Comparison of ENCODE assay signal across 8 cellular contexts in genomic region chr1:204685236-204686006, GRCh38. TPM values are rescaled to one million over a fixed set of nuclear protein-coding genes. Genes with fewer than 3 reads are reported as not detected.
A peak's percentile ranks its signal among the peaks of the same experiment; 100 is the strongest.
DNase-seq lines count a peak whose midpoint lies in the region; ATAC-seq and TF ChIP-seq lines count a peak whose summit lies in the region.

Gene LRRN2 (minus strand): TSS chr1:204685738. CDS start chr1:204619992, 65,746 bp downstream.

- no peak within 1 kb of the TSS for H3K27ac Mint-ChIP-seq in mesothelial cell of epicardium

- H3K36me3 ChIP-seq in BE2C = no peaks in the 10 kb centered on the region
- H3K36me3 ChIP-seq in Loucy (ENCODE audit: insufficient read depth, low read length) = no peaks in the 10 kb centered on the region
- H3K36me3 ChIP-seq in upper lobe of right lung = no peaks in the 10 kb centered on the region

- H3K27me3 Mint-ChIP-seq in mesothelial cell of epicardium (ENCODE audit: low read depth) = peaks cover 81% of the 10 kb centered on the region

- intact Hi-C loops in upper lobe of right lung (cut with DNase I) = no loop called here

- peak within 1 kb of the TSS; percentile 75 for H3K27ac ChIP-seq in cingulate gyrus (ENCODE audit: low read depth, low read length)
- H3K27ac ChIP-seq in upper lobe of right lung = no peak within 1 kb of the TSS

- TF ChIP-seq CTCF in BE2C (IDR thresholded peaks at IDR 0.05; ENCODE audit: low read depth, low read length) (no peak), Loucy (conservative IDR thresholded peaks at IDR 0.05; ENCODE audit: low read length) (no peak), mesothelial cell of epicardium (IDR thresholded peaks at IDR 0.05; ENCODE audit: unreplicated experiment) (no peak), upper lobe of right lung (IDR thresholded peaks at IDR 0.05) (no peak)

- DNase-seq in BE2C (peak; percentile 53), mesothelial cell of epicardium (ENCODE audit: low spot score in 2 of 2, unreplicated experiment in 2 of 2) (peak in 1 of 2 experiments; percentile 46), upper lobe of right lung (no peak), NOMO-1 treated with dmso at 0.1 percent for 144 hours (lab: John Stamatoyannopoulos, UW; ENCODE audit: unreplicated experiment) (no peak)

- H3F3A ChIP-seq in Loucy (ENCODE audit: low read depth) = no peaks in the 10 kb centered on the region

- no peaks in the 10 kb centered on the region for H4K20me1 ChIP-seq in Loucy (ENCODE audit: insufficient read depth, low read length, poor library complexity, severe bottlenecking)

- peaks cover 5% of the 10 kb centered on the region for H3K4me1 ChIP-seq in BE2C
- H3K4me1 ChIP-seq in Loucy (ENCODE audit: insufficient read depth, low read length, poor library complexity, severe bottlenecking) = peaks cover 17% of the 10 kb centered on the region
- peaks cover 10% of the 10 kb centered on the region for H3K4me1 ChIP-seq in upper lobe of right lung

- H3K79me2 ChIP-seq in Loucy (ENCODE audit: insufficient read depth, low read length) = peaks cover 3% of the 10 kb centered on the region; the same call in 1 of the 2 replicates

- peak within 1 kb of the TSS; percentile 77 for H3K4me3 Mint-ChIP-seq in mesothelial cell of epicardium

- no peaks in the 10 kb centered on the region for H3K9me2 ChIP-seq in Loucy (replicated peaks; ENCODE audit: low read depth, low read length)

- ATAC-seq in upper lobe of right lung (peak; percentile 34), GM21367 (IDR thresholded peaks at IDR 0.05; ENCODE audit: unreplicated experiment) (no peak), GM21786 (IDR thresholded peaks at IDR 0.05; ENCODE audit: unreplicated experiment) (no peak)

- peak within 1 kb of the TSS; percentile 71 for H3K4me2 ChIP-seq in Loucy (ENCODE audit: low read depth, low read length, poor library complexity, severe bottlenecking)

- peak within 1 kb of the TSS; percentile 71 for H2AFZ ChIP-seq in Loucy (ENCODE audit: low read length)

- no peaks in the 10 kb centered on the region for H3K9me3 Mint-ChIP-seq in mesothelial cell of epicardium

- peaks cover 11% of the 10 kb centered on the region for H3K4me1 Mint-ChIP-seq in mesothelial cell of epicardium

- no peaks in the 10 kb centered on the region for H3K9me3 ChIP-seq in BE2C
- no peaks in the 10 kb centered on the region for H3K9me3 ChIP-seq in Loucy (ENCODE audit: insufficient read depth, low read depth, low read length)
- no peaks in the 10 kb centered on the region for H3K9me3 ChIP-seq in upper lobe of right lung

- H3K9ac ChIP-seq in Loucy (ENCODE audit: low read depth, low read length, poor library complexity, severe bottlenecking) = peak within 1 kb of the TSS; percentile 67

- H3K27me3 ChIP-seq in BE2C (no peaks in the 10 kb centered on the region), Loucy (ENCODE audit: insufficient read depth, low read length, poor library complexity, severe bottlenecking) (peaks cover 9% of the 10 kb centered on the region), upper lobe of right lung (peaks cover 36% of the 10 kb centered on the region)

- no peaks in the 10 kb centered on the region for H3K36me3 Mint-ChIP-seq in mesothelial cell of epicardium

- H3K4me3 ChIP-seq in BE2C (ENCODE audit: low read depth, low read length) = peak within 1 kb of the TSS; percentile 80
- H3K4me3 ChIP-seq in Loucy (ENCODE audit: low read length, poor library complexity, severe bottlenecking) = peak within 1 kb of the TSS; percentile 73
- H3K4me3 ChIP-seq in upper lobe of right lung = peak within 1 kb of the TSS; percentile 47

RNA-seq across cellular contexts. Expression of gene LRRN2, which starts in this region (rescaled TPM):
- polyA plus RNA-seq in BE2C (2012; ENCODE audit: insufficient read depth, insufficient read length, low read depth) = 31.0 TPM
- total RNA-seq in mesothelial cell of epicardium (3.3 to 4.3 TPM (median 3.9 TPM) in 3 replicates), upper lobe of right lung (3.2 TPM)
